Comparison of ENCODE assay signal across 8 cellular contexts in the genomic region with DNA sequence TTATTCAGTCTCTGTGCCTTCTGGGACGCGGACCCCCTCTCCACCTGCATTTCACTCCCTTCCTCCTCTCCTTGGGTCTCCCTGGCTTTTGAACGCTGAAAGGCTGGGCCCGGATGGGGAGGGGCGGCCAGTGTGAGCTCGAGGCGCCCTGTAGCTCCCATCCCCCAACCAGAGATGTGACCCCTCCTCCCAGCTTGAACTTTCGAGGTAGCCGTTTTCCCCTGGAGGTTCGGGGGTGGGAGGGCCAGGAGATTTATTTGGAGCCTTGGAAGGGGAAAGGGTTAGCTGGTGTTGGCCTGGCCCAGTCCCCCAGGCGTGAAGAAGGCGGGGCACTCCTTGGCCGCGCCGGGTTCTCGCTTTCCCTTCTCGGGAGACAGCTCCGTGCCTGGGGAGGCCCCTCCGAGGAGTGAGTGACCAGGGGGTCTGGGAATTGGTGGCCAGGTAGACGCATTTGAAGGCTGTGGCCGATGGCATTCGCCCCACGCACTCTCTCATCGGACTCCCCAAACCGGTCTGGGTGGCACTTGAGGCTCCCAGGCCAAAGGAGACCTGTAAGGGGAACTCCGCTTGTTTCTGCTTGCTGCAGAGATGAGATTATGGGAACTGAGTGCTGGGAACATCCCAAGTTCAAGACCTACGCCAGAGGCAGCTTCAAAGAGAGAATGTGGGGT. TPM values are rescaled to one million over a fixed set of nuclear protein-coding genes. Genes with fewer than 3 reads are reported as not detected.
DNase-seq lines count a peak whose midpoint lies in the region; ATAC-seq and TF ChIP-seq lines count a peak whose summit lies in the region.

No MANE protein-coding gene starts in this region.

- H3K4me1 ChIP-seq in Caco-2, result no peaks in the 10 kb centered on the region
- H3K4me1 ChIP-seq in Karpas-422 (ENCODE audit: low read length), result peaks cover 28% of the 10 kb centered on the region
- peaks cover 5% of the 10 kb centered on the region for H3K4me1 ChIP-seq in prostate gland (replicated peaks)

- no peaks in the 10 kb centered on the region for H3K9me3 ChIP-seq in Caco-2
- H3K9me3 ChIP-seq in Karpas-422 (ENCODE audit: low read length), result no peaks in the 10 kb centered on the region
- H3K9me3 ChIP-seq in prostate gland, result no peaks in the 10 kb centered on the region

- intact Hi-C loops in Caco-2 (cut with micrococcal nuclease; ENCODE audit: unreplicated experiment) (loop anchor here (5.0 kb wide), 1 partner anchor 307 kb away; no protein-coding TSS in a partner anchor), left cardiac atrium (cut with DNase I) (no loop called here), prostate gland (cut with DNase I) (loop anchor here (2.0 to 10.0 kb wide), 3 partner anchors 141 to 405 kb away; no protein-coding TSS in a partner anchor)

- ATAC-seq in left cardiac atrium (peak; percentile 39 to 53), HG02623 (IDR thresholded peaks at IDR 0.05; ENCODE audit: unreplicated experiment) (no peak), HG02840 (IDR thresholded peaks at IDR 0.05; ENCODE audit: low FRiP score, unreplicated experiment) (no peak)

- H3K36me3 Mint-ChIP-seq in Caco-2 (ENCODE audit: insufficient read depth, unreplicated experiment), result peaks cover 16% of the 10 kb centered on the region
- H3K36me3 Mint-ChIP-seq in activated naive CD4-positive, alpha-beta T cell treated with anti-CD3 and anti-CD28 coated beads, Interleukin-2, amount 50 U/mL, for 24 hours, result no peaks in the 10 kb centered on the region

- CTCF ChIA-PET in Caco-2 (lab: Charles Lee), result interaction anchor here (0.7 to 1.5 kb wide), 3 partner anchors 29 to 142 kb away, joined by 3 to 9 read pairs (median 3); no protein-coding TSS in a partner anchor

- H3K27me3 Mint-ChIP-seq in Caco-2 (ENCODE audit: insufficient read depth, unreplicated experiment), result no peaks in the 10 kb centered on the region
- H3K27me3 Mint-ChIP-seq in activated naive CD4-positive, alpha-beta T cell treated with anti-CD3 and anti-CD28 coated beads, Interleukin-2, amount 50 U/mL, for 24 hours, result no peaks in the 10 kb centered on the region

- H3K9me2 ChIP-seq in Karpas-422 (replicated peaks; ENCODE audit: insufficient read depth, low read length), result no peaks in the 10 kb centered on the region

- H3K27ac Mint-ChIP-seq in Caco-2 (ENCODE audit: unreplicated experiment), result no peak overlapping the region
- H3K27ac Mint-ChIP-seq in activated naive CD4-positive, alpha-beta T cell treated with anti-CD3 and anti-CD28 coated beads, Interleukin-2, amount 50 U/mL, for 24 hours, result peak overlapping the region; percentile 69

- no peaks in the 10 kb centered on the region for H4K20me1 ChIP-seq in Karpas-422 (ENCODE audit: insufficient read depth, low read depth, low read length)

- peak overlapping the region; percentile 80 for H3K4me2 ChIP-seq in Karpas-422 (ENCODE audit: low read depth, low read length, poor library complexity, severe bottlenecking)

- peak overlapping the region; percentile 74 for H3K4me3 ChIP-seq in Caco-2 (ENCODE audit: low read depth, low read length)
- peak overlapping the region; percentile 73 for H3K4me3 ChIP-seq in Karpas-422 (ENCODE audit: low read length)
- H3K4me3 ChIP-seq in prostate gland, result peak overlapping the region; percentile 64

- H3K9me3 Mint-ChIP-seq in Caco-2 (ENCODE audit: unreplicated experiment), result no peaks in the 10 kb centered on the region
- H3K9me3 Mint-ChIP-seq in activated naive CD4-positive, alpha-beta T cell treated with anti-CD3 and anti-CD28 coated beads, Interleukin-2, amount 50 U/mL, for 24 hours, result no peaks in the 10 kb centered on the region

- no peaks in the 10 kb centered on the region for H3K4me1 Mint-ChIP-seq in Caco-2 (ENCODE audit: low read depth, unreplicated experiment)
- H3K4me1 Mint-ChIP-seq in activated naive CD4-positive, alpha-beta T cell treated with anti-CD3 and anti-CD28 coated beads, Interleukin-2, amount 50 U/mL, for 24 hours, result peaks cover 33% of the 10 kb centered on the region

- peak; percentile 50 to 59 for DNase-seq in Caco-2
- peak; percentile 71 for DNase-seq in Karpas-422
- DNase-seq in left cardiac atrium, result peak; percentile 28
- peak; percentile 76 for DNase-seq in prostate gland (ENCODE audit: low spot score)
- DNase-seq in NCI-H226, result no peak

- peak overlapping the region; percentile 76 for H2AFZ ChIP-seq in Karpas-422 (ENCODE audit: low read length)

- peak overlapping the region; percentile 99 for H3K4me3 Mint-ChIP-seq in Caco-2 (ENCODE audit: unreplicated experiment)
- H3K4me3 Mint-ChIP-seq in activated naive CD4-positive, alpha-beta T cell treated with anti-CD3 and anti-CD28 coated beads, Interleukin-2, amount 50 U/mL, for 24 hours, result peak overlapping the region; percentile 90

- WGBS in prostate gland, result 2% methylated on average over 21 of the region's 27 CpGs

- POLR2A ChIA-PET in Caco-2 (lab: Charles Lee), result no interaction called here

- peak; percentile 46 for TF ChIP-seq POLR2A in prostate gland (IDR thresholded peaks at IDR 0.05)

- H3K27ac ChIP-seq in Karpas-422 (ENCODE audit: low read length), result peak overlapping the region; percentile 70
- H3K27ac ChIP-seq in prostate gland, result peak overlapping the region; percentile 84 to 88

- H3K9ac ChIP-seq in Karpas-422 (ENCODE audit: low read length), result peak overlapping the region; percentile 75

- peaks cover 26% of the 10 kb centered on the region for H3K79me2 ChIP-seq in Karpas-422 (ENCODE audit: low read length)

- H3K27me3 ChIP-seq in Caco-2 (replicated peaks; ENCODE audit: control insufficient read depth, insufficient read depth, low read length), result no peaks in the 10 kb centered on the region
- H3K27me3 ChIP-seq in Karpas-422 (ENCODE audit: low read length), result no peaks in the 10 kb centered on the region
- no peaks in the 10 kb centered on the region for H3K27me3 ChIP-seq in prostate gland (replicated peaks; ENCODE audit: insufficient read depth)

- H3K36me3 ChIP-seq in Caco-2 (ENCODE audit: control insufficient read depth, insufficient read depth, low read length), result no peaks in the 10 kb centered on the region
- peaks cover 23% of the 10 kb centered on the region; the same call in 1 of the 2 replicates for H3K36me3 ChIP-seq in Karpas-422 (ENCODE audit: insufficient read depth, low read length)
- H3K36me3 ChIP-seq in prostate gland, result no peaks in the 10 kb centered on the region

- BruUV-seq in Caco-2 (replicated peaks; lab: Mats Ljungman, UMichigan), result no TSS peak

- TF ChIP-seq CTCF in Caco-2 (IDR thresholded peaks at IDR 0.05; ENCODE audit: insufficient read depth in 1 of 2, low read depth in 1 of 2, low read length in 1 of 2, severe bottlenecking in 1 of 2, unreplicated experiment in 1 of 2) (no peak), prostate gland (IDR thresholded peaks at IDR 0.05) (no peak)

RNA-seq across cellular contexts. Expression of gene LDAF1, which starts 0.9 kb away (rescaled TPM):
- total RNA-seq in Caco-2 (2022) (12.9 and 16.7 TPM in 2 replicates), left cardiac atrium (10 to 100 TPM; 36.4 to 58.5 TPM), prostate gland (100 to 1,000 TPM in 1 of 2 donors, 10 to 100 TPM in 1; 97.5 to 180 TPM)
- 40.5 and 48.3 TPM in 2 replicates for total RNA-seq in Karpas-422 (2014; rRNA removed; shearing (Covaris generic); ENCODE audit: low replicate concordance)

RNA-seq across cellular contexts. Expression of gene DNAH3, which starts 8.8 kb away (rescaled TPM):
- total RNA-seq in Caco-2 (2022) (4.3 and 4.4 TPM in 2 replicates), left cardiac atrium (under 1 TPM in 1 of 2 donors, not detected in 1; 0.21 TPM), prostate gland (1 to 10 TPM in 1 of 2 donors, under 1 TPM in 1; 0.09 to 8.0 TPM)
- total RNA-seq in Karpas-422 (2014; rRNA removed; shearing (Covaris generic); ENCODE audit: low replicate concordance), result not detected in 2 replicates

RNA-seq across cellular contexts. Expression of gene ZP2, which starts 52.0 kb away (rescaled TPM):
- total RNA-seq in Caco-2 (2022), result not detected in 2 replicates
- not detected in 2 replicates for total RNA-seq in Karpas-422 (2014; rRNA removed; shearing (Covaris generic); ENCODE audit: low replicate concordance)
- not detected for total RNA-seq in left cardiac atrium
- not detected for total RNA-seq in prostate gland

Comparison
In these comparisons a context has a peak if more than half of its experiments do, and no peak if none do; other contexts are left out.
1. ATAC-seq: peak in left cardiac atrium (2 of 2); none in HG02623 (single experiment) and HG02840 (single experiment).
2. intact Hi-C loops: an anchor here in Caco-2 (5.0 kb wide) and prostate gland (2.0 to 10.0 kb wide); none called in left cardiac atrium.
3. Peak in every context shown above with its lines, with median percentiles within 50 percentile points of each other: H3K4me3 ChIP-seq.